13 cellular contexts compared by ENCODE assay signal in the genomic region with DNA sequence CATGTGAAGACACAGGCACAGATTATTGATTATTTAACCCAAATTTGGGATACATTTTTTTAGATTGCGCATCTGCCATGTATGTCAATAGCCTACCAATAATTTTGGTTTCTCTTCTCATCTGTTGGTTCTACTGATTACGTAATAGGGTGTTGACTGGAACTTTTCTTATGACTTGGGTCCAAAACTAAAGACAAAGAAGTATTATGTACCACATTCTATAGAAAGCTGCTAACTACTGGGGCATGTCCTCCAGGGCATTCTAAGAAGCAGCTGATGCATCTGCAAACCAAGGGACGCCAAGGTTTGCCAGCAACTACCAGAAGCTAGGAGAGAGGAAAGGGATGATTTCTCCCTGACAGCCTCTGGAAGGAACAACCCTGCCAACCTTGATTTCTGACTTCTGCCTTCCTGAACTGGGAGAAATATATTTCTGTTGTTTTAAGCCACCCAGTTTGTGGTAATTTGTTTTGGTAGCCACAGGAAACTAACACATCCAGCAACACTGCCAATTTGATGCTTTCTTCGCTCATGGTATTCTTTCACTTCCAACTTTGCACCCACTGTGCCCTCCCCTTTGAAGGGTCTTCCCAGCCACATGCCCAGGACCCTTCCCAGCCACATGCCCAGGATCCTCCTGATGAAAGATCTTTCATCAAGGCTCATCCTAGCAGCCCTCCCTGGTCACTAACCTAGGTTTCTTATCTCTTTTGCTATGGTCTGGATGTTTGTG.
DNase-seq lines count a peak whose midpoint lies in the region; ATAC-seq and TF ChIP-seq lines count a peak whose summit lies in the region.
"Had no signal": no experiment of that assay in that cellular context is flagged by ENCODE, and none has a peak within 500 bp of the region (broad histone marks: within the 10 kb centered on the region; RNA-seq: fewer than 3 reads in every experiment).

No MANE protein-coding gene starts in this region.

- H3K9me3 ChIP-seq in adipocyte (ENCODE audit: control insufficient read depth, low read length) = no peaks in the 10 kb centered on the region
- H3K9me3 ChIP-seq: thoracic aorta had no signal

- H3K4me1 ChIP-seq in adipocyte (ENCODE audit: control insufficient read depth, insufficient read depth, low read length) = peaks cover 7% of the 10 kb centered on the region

- DNase-seq in GM13977 (ENCODE audit: low spot score) (peak; percentile 79), adipocyte (ENCODE audit: low read depth) (peak; percentile 14), pons (ENCODE audit: low spot score) (no peak), activated gamma-delta T cell treated with Interleukin-2 at 50 U/mL for 16 hours (no peak), activated T-cell treated with anti-CD3 and anti-CD28 coated beads for 4 hours (no peak)
- DNase-seq: CD4-positive, CD25-positive, alpha-beta regulatory T cell; NCI-H1436; nucleus accumbens; stimulated activated CD4-positive, alpha-beta T cell treated with anti-CD3 and anti-CD28 coated beads, Interleukin-2, amount 100 ng/mL, for 24 hours had no signal

- in situ Hi-C loops in GM13977 (cut with MboI; ENCODE audit: low pct_unique_long_range_greater_than_20kb, low sequenced_read_pairs, unreplicated experiment) = no loop called here

- no peak overlapping the region for H3K4me3 ChIP-seq in adipocyte (ENCODE audit: low read length)
- H3K4me3 ChIP-seq: thoracic aorta had no signal

- no peak for TF ChIP-seq CTCF in GM13977 (IDR thresholded peaks at IDR 0.05; ENCODE audit: extremely low read depth, insufficient read depth, missing control alignments)

- no peaks in the 10 kb centered on the region for H3K36me3 ChIP-seq in adipocyte (ENCODE audit: control insufficient read depth, insufficient read depth, low read length, severe bottlenecking)
- H3K36me3 ChIP-seq: thoracic aorta had no signal

- no peak overlapping the region for H3K9ac ChIP-seq in adipocyte (ENCODE audit: low read length)

- no peaks in the 10 kb centered on the region for H3K27me3 ChIP-seq in adipocyte (replicated peaks; ENCODE audit: control insufficient read depth, insufficient read depth, low read length)

- ATAC-seq in GM19397 (IDR thresholded peaks at IDR 0.05; ENCODE audit: unreplicated experiment) (peak; percentile 52), HG03159 (IDR thresholded peaks at IDR 0.05; ENCODE audit: unreplicated experiment) (peak; percentile 54), HG03095 (IDR thresholded peaks at IDR 0.05; ENCODE audit: unreplicated experiment) (no peak)

Comparison
In these comparisons a context has a peak if more than half of its experiments do, and no peak if none do; other contexts are left out.
1. DNase-seq: peak in GM13977 (single experiment) and adipocyte (single experiment); none in pons (single experiment), activated gamma-delta T cell treated with Interleukin-2 at 50 U/mL for 16 hours (single experiment) and activated T-cell treated with anti-CD3 and anti-CD28 coated beads for 4 hours (single experiment).